Comparison of ENCODE assay signal across 8 cellular contexts in the genomic region with DNA sequence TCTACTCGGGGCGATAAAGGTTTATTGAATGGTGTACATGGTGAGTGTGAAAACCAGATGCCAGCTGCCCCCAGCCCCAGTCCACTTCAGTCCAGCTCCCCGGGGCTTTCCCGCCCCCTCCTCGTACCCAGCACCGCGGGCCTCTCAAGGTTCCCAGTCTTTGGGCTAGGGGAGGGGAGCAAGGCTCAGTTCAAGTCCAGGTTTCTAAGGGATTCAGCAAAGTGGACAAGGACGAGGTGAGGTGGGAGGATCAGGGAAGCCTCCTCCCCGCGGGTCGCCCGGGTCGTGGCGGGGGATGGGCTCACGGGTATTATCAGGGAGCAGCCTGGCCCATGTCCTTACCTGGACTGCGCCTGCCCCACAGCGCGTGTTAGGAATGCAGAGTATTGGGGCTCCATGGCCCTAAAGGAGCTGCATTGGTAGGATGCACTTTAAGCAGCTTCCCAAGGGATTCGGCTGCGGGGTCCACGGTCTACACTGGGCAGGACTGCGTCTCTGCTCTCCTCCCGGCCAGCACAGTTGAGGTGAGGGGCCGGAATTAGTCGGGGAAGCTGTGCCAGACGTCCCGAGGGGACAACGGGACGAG. TPM values are rescaled to one million over a fixed set of nuclear protein-coding genes. Genes with fewer than 3 reads are reported as not detected.
A peak's percentile ranks its signal among the peaks of the same experiment; 100 is the strongest.
DNase-seq lines count a peak whose midpoint lies in the region; TF ChIP-seq lines count a peak whose summit lies in the region.

No MANE protein-coding gene starts in this region.

- no peaks in the 10 kb centered on the region for H3K9me3 Mint-ChIP-seq in activated CD4-positive, alpha-beta T cell treated with anti-CD3 and anti-CD28 coated beads, Interleukin-2, amount 10 ng/mL, durations not matched to agents 24 days and 14 days
- H3K9me3 Mint-ChIP-seq in T-helper 2 cell treated with Interferon-gamma antibody and Interleukin-4, amounts not matched to agents 5 μg/mL and 100 μg/mL, for 36 hours, result no peaks in the 10 kb centered on the region

- peaks cover 27% of the 10 kb centered on the region for H3K4me1 ChIP-seq in cardiac muscle cell (ENCODE audit: low read depth)
- H3K4me1 ChIP-seq in skeletal muscle satellite cell (ENCODE audit: control insufficient read depth, insufficient read depth, low read length), result peaks cover 32% of the 10 kb centered on the region

- H3K9me3 ChIP-seq in cardiac muscle cell (ENCODE audit: low read depth) (no peaks in the 10 kb centered on the region), skeletal muscle satellite cell (replicated peaks; ENCODE audit: low read length) (no peaks in the 10 kb centered on the region)

- H3K27ac ChIP-seq in cardiac muscle cell, result peak overlapping the region; percentile 68

- peak overlapping the region; percentile 97 for H3K27ac Mint-ChIP-seq in activated CD4-positive, alpha-beta T cell treated with anti-CD3 and anti-CD28 coated beads, Interleukin-2, amount 10 ng/mL, durations not matched to agents 24 days and 14 days
- H3K27ac Mint-ChIP-seq in T-helper 2 cell treated with Interferon-gamma antibody and Interleukin-4, amounts not matched to agents 5 μg/mL and 100 μg/mL, for 36 hours, result peak overlapping the region; percentile 86

- DNase-seq in activated CD4-positive, alpha-beta T cell treated with anti-CD3 and anti-CD28 coated beads, Interleukin-2, amount 10 ng/mL, durations not matched to agents 24 days and 14 days, result no peak
- DNase-seq in activated CD4-positive, alpha-beta T cell treated with anti-CD3 and anti-CD28 coated beads, Interleukin-2, amount 50 U/mL, for 4 hours, result no peak
- DNase-seq in T-helper 2 cell treated with Interferon-gamma antibody and Interleukin-4, amounts not matched to agents 5 μg/mL and 100 μg/mL, for 36 hours (ENCODE audit: low spot score), result no peak
- DNase-seq in cardiac muscle cell (ENCODE audit: low read depth in 1 of 2, low spot score in 1 of 2) (no peak), AG20443 (ENCODE audit: low spot score) (no peak), HCEC 1CT (no peak), COLO829 (ENCODE audit: low spot score) (no peak)

- peaks cover 37% of the 10 kb centered on the region for H3K4me1 Mint-ChIP-seq in activated CD4-positive, alpha-beta T cell treated with anti-CD3 and anti-CD28 coated beads, Interleukin-2, amount 10 ng/mL, durations not matched to agents 24 days and 14 days
- H3K4me1 Mint-ChIP-seq in T-helper 2 cell treated with Interferon-gamma antibody and Interleukin-4, amounts not matched to agents 5 μg/mL and 100 μg/mL, for 36 hours (ENCODE audit: low read depth), result peaks cover 31% of the 10 kb centered on the region

- H3K4me3 Mint-ChIP-seq in activated CD4-positive, alpha-beta T cell treated with anti-CD3 and anti-CD28 coated beads, Interleukin-2, amount 10 ng/mL, durations not matched to agents 24 days and 14 days, result peak overlapping the region; percentile 90
- H3K4me3 Mint-ChIP-seq in T-helper 2 cell treated with Interferon-gamma antibody and Interleukin-4, amounts not matched to agents 5 μg/mL and 100 μg/mL, for 36 hours, result peak overlapping the region; percentile 84

- peak overlapping the region; percentile 91 for H3K4me2 ChIP-seq in skeletal muscle satellite cell (ENCODE audit: low read length)

- no peaks in the 10 kb centered on the region for H3K27me3 Mint-ChIP-seq in activated CD4-positive, alpha-beta T cell treated with anti-CD3 and anti-CD28 coated beads, Interleukin-2, amount 10 ng/mL, durations not matched to agents 24 days and 14 days
- H3K27me3 Mint-ChIP-seq in T-helper 2 cell treated with Interferon-gamma antibody and Interleukin-4, amounts not matched to agents 5 μg/mL and 100 μg/mL, for 36 hours (ENCODE audit: low read depth), result no peaks in the 10 kb centered on the region

- no peak for TF ChIP-seq CTCF in cardiac muscle cell (IDR thresholded peaks at IDR 0.05; ENCODE audit: low read depth, low read length)

- peak overlapping the region; percentile 65 for H3K9ac ChIP-seq in skeletal muscle satellite cell (ENCODE audit: low read depth, low read length)

- H3K4me3 ChIP-seq in cardiac muscle cell (peak overlapping the region; percentile 40), skeletal muscle satellite cell (ENCODE audit: low read length) (peak overlapping the region; percentile 68)

- H3K27me3 ChIP-seq in cardiac muscle cell (no peaks in the 10 kb centered on the region), skeletal muscle satellite cell (ENCODE audit: control insufficient read depth, insufficient read depth, low read length) (no peaks in the 10 kb centered on the region)

- peaks cover 21% of the 10 kb centered on the region for H3K36me3 Mint-ChIP-seq in activated CD4-positive, alpha-beta T cell treated with anti-CD3 and anti-CD28 coated beads, Interleukin-2, amount 10 ng/mL, durations not matched to agents 24 days and 14 days (ENCODE audit: low read depth)
- peaks cover 17% of the 10 kb centered on the region for H3K36me3 Mint-ChIP-seq in T-helper 2 cell treated with Interferon-gamma antibody and Interleukin-4, amounts not matched to agents 5 μg/mL and 100 μg/mL, for 36 hours (ENCODE audit: low read depth)

- intact Hi-C loops in activated CD4-positive, alpha-beta T cell treated with anti-CD3 and anti-CD28 coated beads, Interleukin-2, amount 10 ng/mL, durations not matched to agents 24 days and 14 days (cut with micrococcal nuclease), result loop anchor here (1.0 to 5.0 kb wide), 9 partner anchors 39 to 465 kb away; a partner anchor contains a TSS

- H3K36me3 ChIP-seq in cardiac muscle cell (no peaks in the 10 kb centered on the region), skeletal muscle satellite cell (ENCODE audit: insufficient read depth, low read length) (no peaks in the 10 kb centered on the region)

RNA-seq across cellular contexts. Expression of a gene that starts 0.5 kb away (rescaled TPM):
- total RNA-seq in activated CD4-positive, alpha-beta T cell treated with anti-CD3 and anti-CD28 coated beads, Interleukin-2, amount 10 ng/mL, durations not matched to agents 24 days and 14 days, result 108 TPM in 2 replicates
- 47.6 and 55.8 TPM in 2 replicates for total RNA-seq in cardiac muscle cell
- polyA plus RNA-seq in cardiac muscle cell, result 37.1 and 47.6 TPM in 2 replicates
- total RNA-seq in skeletal muscle satellite cell (2012; rRNA removed), result 11.4 and 21.8 TPM in 2 replicates
